In genomic region chr6:108074359-108075144, GRCh38 we compare ENCODE assay signal across 8 cellular contexts. TPM values are rescaled to one million over a fixed set of nuclear protein-coding genes. Genes with fewer than 3 reads are reported as not detected.
DNase-seq lines count a peak whose midpoint lies in the region; ATAC-seq and TF ChIP-seq lines count a peak whose summit lies in the region.

TSS of gene OSTM1 (minus strand) at chr6:108074741. CDS start at chr6:108074651, 90 bp downstream.

- TF ChIP-seq CTCF in esophagus squamous epithelium (IDR thresholded peaks at IDR 0.05) = peak in 1 of 6 experiments; percentile 20

- H3K4me1 ChIP-seq in esophagus squamous epithelium = peaks cover 11 to 32% (median 14%) of the 10 kb centered on the region in 3 donors

- 0% methylated on average over 4 to 7 of the region's 86 CpGs for WGBS in esophagus squamous epithelium, 2 donors

- H3K27ac ChIP-seq in esophagus squamous epithelium = peak within 1 kb of the TSS; percentile 89 to 95 (median 90)

- ATAC-seq in GM21717 (IDR thresholded peaks at IDR 0.05; ENCODE audit: unreplicated experiment) (peak; percentile 94), naive B cell (ENCODE audit: low read depth in 2 of 2) (peak; percentile 92 to 94)
- peak; percentile 96 to 99 for ATAC-seq in stimulated activated naive B cell treated with anti-CD40 and anti-IgM and Interleukin-4, amounts not matched to agents 10 μg/mL and 1 μg/mL and 100 μg/mL, for 72 hours (replicated peaks)

- no peaks in the 10 kb centered on the region for H3K9me3 Mint-ChIP-seq in naive B cell
- H3K9me3 Mint-ChIP-seq in stimulated activated naive B cell treated with anti-CD40 and anti-IgM and Interleukin-4, amounts not matched to agents 10 μg/mL and 1 μg/mL and 100 μg/mL, for 72 hours = no peaks in the 10 kb centered on the region

- peaks cover 8 to 26% (median 14%) of the 10 kb centered on the region in 3 donors for H3K4me1 Mint-ChIP-seq in naive B cell
- peaks cover 14 to 27% of the 10 kb centered on the region in 2 donors for H3K4me1 Mint-ChIP-seq in stimulated activated naive B cell treated with anti-CD40 and anti-IgM and Interleukin-4, amounts not matched to agents 10 μg/mL and 1 μg/mL and 100 μg/mL, for 72 hours

- peak in 3 of 4 donors; percentile 64 to 88 (median 80) for TF ChIP-seq POLR2A in esophagus squamous epithelium (IDR thresholded peaks at IDR 0.05)

- H3K27me3 Mint-ChIP-seq in naive B cell = peaks cover 0 to 5% (median 4%) of the 10 kb centered on the region in 3 donors
- H3K27me3 Mint-ChIP-seq in stimulated activated naive B cell treated with anti-CD40 and anti-IgM and Interleukin-4, amounts not matched to agents 10 μg/mL and 1 μg/mL and 100 μg/mL, for 72 hours = peaks cover 4% of the 10 kb centered on the region in 2 donors

- H3K4me3 ChIP-seq in esophagus squamous epithelium = peak within 1 kb of the TSS; percentile 98 to 100 (median 99)

- H3K36me3 ChIP-seq in esophagus squamous epithelium = no peaks in the 10 kb centered on the region

- intact Hi-C loops in esophagus squamous epithelium (cut with DNase I) = no loop called here

- H3K27ac Mint-ChIP-seq in naive B cell = peak within 1 kb of the TSS; percentile 82 to 97 (median 94)
- peak within 1 kb of the TSS; percentile 90 for H3K27ac Mint-ChIP-seq in stimulated activated naive B cell treated with anti-CD40 and anti-IgM and Interleukin-4, amounts not matched to agents 10 μg/mL and 1 μg/mL and 100 μg/mL, for 72 hours

- no peaks in the 10 kb centered on the region for H3K9me3 ChIP-seq in esophagus squamous epithelium

- DNase-seq in DMS53 (lab: John Stamatoyannopoulos, UW) (peak; percentile 92), KBM-7 (peak; percentile 87), RKO (ENCODE audit: low spot score) (peak; percentile 90), activated T-helper 1 cell treated with Interleukin-2 at 50 U/mL for 16 hours (ENCODE audit: low read depth) (peak; percentile 94), esophagus squamous epithelium (lab: John Stamatoyannopoulos, UW) (peak; percentile 37), naive B cell (peak; percentile 97)
- DNase-seq in stimulated activated naive B cell treated with anti-CD40 and anti-IgM and Interleukin-4, amounts not matched to agents 10 μg/mL and 1 μg/mL and 100 μg/mL, for 72 hours = peak; percentile 93

- no peaks in the 10 kb centered on the region for H3K36me3 Mint-ChIP-seq in naive B cell
- peaks cover 4 to 5% of the 10 kb centered on the region in 2 donors for H3K36me3 Mint-ChIP-seq in stimulated activated naive B cell treated with anti-CD40 and anti-IgM and Interleukin-4, amounts not matched to agents 10 μg/mL and 1 μg/mL and 100 μg/mL, for 72 hours

- in situ Hi-C loops in KBM-7 (cut with MboI; ENCODE audit: low pct_unique_long_range_greater_than_20kb, low sequenced_read_pairs) = no loop called here

- H3K4me3 Mint-ChIP-seq in naive B cell = peak within 1 kb of the TSS; percentile 78 to 97 (median 92)
- peak within 1 kb of the TSS; percentile 89 to 92 for H3K4me3 Mint-ChIP-seq in stimulated activated naive B cell treated with anti-CD40 and anti-IgM and Interleukin-4, amounts not matched to agents 10 μg/mL and 1 μg/mL and 100 μg/mL, for 72 hours

- H3K27me3 ChIP-seq in esophagus squamous epithelium = no peaks in the 10 kb centered on the region

RNA-seq across cellular contexts. Expression of gene OSTM1, which starts in this region (rescaled TPM):
- 10 to 100 TPM; 12.6 to 27.1 (median 14.7) TPM for total RNA-seq in esophagus squamous epithelium
- polyA plus RNA-seq in naive B cell (ENCODE audit: low read depth in 6 of 6) = 10 to 100 TPM; 22.3 to 35.6 (median 32.8) TPM

Comparison
In these comparisons a context has a peak if more than half of its experiments do, and no peak if none do; other contexts are left out.
1. Peak in every context shown above with its lines: DNase-seq, ATAC-seq, H3K4me3 ChIP-seq and H3K27ac ChIP-seq.
2. DNase-seq: peak in every context shown above with its lines; median percentile 97 in naive B cell; 94 in activated T-helper 1 cell treated with Interleukin-2 at 50 U/mL for 16 hours; 93 in stimulated activated naive B cell treated with anti-CD40 and anti-IgM and Interleukin-4, amounts not matched to agents 10 μg/mL and 1 μg/mL and 100 μg/mL, for 72 hours; 92 in DMS53; 90 in RKO; 87 in KBM-7; 37 in esophagus squamous epithelium.